ENCODE assay signal across 1 cellular context in genomic region chr19:56148096-56148495, GRCh38.
TF ChIP-seq lines count a peak whose summit lies in the region.

No MANE protein-coding gene starts in this region.

TF ChIP-seq in K562, 482 proteins besides CTCF, POLR2A, EP300 and RAD21:
- TF ChIP-seq E2F3 (CRISPR knock-in tag; IDR thresholded peaks at IDR 0.05) (no peak), POLR2G (IDR thresholded peaks at IDR 0.05; ENCODE audit: low read depth, low read length) (0 out of 2 replicates have a peak, but pooled peaks have one; percentile 32)
- TF ChIP-seq, protein P1, sequence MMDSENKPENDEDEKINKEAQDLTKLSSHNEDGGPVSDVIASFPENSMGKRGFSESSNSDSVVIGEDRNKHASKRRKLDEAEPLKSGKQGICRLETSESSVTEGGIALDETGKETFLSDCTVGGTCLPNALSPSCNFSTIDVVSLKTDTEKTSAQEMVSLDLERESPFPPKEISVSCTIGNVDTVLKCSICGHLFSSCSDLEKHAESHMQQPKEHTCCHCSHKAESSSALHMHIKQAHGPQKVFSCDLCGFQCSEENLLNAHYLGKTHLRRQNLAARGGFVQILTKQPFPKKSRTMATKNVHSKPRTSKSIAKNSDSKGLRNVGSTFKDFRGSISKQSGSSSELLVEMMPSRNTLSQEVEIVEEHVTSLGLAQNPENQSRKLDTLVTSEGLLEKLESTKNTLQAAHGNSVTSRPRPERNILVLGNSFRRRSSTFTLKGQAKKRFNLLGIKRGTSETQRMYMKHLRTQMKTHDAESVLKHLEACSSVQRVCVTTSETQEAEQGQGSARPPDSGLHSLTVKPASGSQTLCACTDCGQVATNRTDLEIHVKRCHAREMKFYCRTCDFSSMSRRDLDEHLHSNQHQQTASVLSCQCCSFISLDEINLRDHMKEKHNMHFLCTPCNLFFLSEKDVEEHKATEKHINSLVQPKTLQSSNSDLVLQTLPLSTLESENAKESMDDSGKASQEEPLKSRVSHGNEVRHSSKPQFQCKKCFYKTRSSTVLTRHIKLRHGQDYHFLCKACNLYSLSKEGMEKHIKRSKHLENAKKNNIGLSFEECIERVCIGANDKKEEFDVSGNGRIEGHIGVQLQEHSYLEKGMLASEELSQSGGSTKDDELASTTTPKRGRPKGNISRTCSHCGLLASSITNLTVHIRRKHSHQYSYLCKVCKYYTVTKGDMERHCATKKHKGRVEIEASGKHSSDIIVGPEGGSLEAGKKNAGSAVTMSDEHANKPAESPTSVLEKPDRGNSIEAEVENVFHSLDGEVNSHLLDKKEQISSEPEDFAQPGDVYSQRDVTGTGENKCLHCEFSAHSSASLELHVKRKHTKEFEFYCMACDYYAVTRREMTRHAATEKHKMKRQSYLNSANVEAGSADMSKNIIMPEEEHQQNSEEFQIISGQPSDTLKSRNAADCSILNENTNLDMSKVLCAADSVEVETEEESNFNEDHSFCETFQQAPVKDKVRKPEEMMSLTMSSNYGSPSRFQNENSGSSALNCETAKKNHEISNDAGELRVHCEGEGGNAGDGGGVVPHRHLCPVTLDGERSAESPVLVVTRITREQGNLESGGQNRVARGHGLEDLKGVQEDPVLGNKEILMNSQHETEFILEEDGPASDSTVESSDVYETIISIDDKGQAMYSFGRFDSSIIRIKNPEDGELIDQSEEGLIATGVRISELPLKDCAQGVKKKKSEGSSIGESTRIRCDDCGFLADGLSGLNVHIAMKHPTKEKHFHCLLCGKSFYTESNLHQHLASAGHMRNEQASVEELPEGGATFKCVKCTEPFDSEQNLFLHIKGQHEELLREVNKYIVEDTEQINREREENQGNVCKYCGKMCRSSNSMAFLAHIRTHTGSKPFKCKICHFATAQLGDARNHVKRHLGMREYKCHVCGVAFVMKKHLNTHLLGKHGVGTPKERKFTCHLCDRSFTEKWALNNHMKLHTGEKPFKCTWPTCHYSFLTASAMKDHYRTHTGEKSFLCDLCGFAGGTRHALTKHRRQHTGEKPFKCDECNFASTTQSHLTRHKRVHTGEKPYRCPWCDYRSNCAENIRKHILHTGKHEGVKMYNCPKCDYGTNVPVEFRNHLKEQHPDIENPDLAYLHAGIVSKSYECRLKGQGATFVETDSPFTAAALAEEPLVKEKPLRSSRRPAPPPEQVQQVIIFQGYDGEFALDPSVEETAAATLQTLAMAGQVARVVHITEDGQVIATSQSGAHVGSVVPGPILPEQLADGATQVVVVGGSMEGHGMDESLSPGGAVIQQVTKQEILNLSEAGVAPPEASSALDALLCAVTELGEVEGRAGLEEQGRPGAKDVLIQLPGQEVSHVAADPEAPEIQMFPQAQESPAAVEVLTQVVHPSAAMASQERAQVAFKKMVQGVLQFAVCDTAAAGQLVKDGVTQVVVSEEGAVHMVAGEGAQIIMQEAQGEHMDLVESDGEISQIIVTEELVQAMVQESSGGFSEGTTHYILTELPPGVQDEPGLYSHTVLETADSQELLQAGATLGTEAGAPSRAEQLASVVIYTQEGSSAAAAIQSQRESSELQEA (IDR thresholded peaks at IDR 0.05; ENCODE audit: low read depth) = no peak
TF ChIP-seq in K562: peak in this region for 1.
